Comparison of ENCODE assay signal across 17 cellular contexts in the genomic region with DNA sequence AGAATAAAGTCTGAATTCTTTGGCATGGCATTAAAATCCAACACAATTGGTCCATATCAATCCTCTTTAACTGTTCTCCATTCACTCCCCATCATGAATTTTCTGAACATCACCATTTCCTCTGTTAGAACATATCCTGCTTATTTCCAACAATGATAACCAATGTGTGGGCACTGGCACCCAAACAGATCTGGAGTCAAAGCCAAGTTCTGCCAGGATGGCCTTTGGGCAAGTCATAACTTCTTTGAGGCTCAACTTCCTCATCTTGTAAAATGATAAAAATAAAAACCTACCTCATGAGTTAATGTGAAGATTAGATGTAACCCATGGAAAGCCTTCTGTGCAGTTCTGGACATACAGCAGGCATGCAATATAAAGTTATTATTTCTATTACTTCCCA.
"Had no signal": no experiment of that assay in that cellular context is flagged by ENCODE, and none has a peak within 500 bp of the region (broad histone marks: within the 10 kb centered on the region; RNA-seq: fewer than 3 reads in every experiment).

No MANE protein-coding gene starts in this region.

- DNase-seq: activated CD4-positive, alpha-beta memory T cell treated with anti-CD3 and anti-CD28 coated beads, Interleukin-2, amount 10 ng/mL, durations not matched to agents 7 days and 5 days; activated CD4-positive, alpha-beta T cell treated with anti-CD3 and anti-CD28 coated beads for 36 hours; activated CD8-positive, alpha-beta memory T cell treated with anti-CD3 and anti-CD28 coated beads, Interleukin-2, amount 50 U/mL, for 4 hours; activated naive CD4-positive, alpha-beta T cell; aorta; kidney glomerular epithelial cell; nucleus accumbens; spleen; stimulated activated CD4-positive, alpha-beta T cell treated with anti-CD3 and anti-CD28 coated beads, Interleukin-2, amount 100 ng/mL, for 24 hours; stimulated activated naive CD4-positive, alpha-beta T cell; substantia nigra; T-helper 9 cell; upper lobe of right lung had no signal

- H3K27ac ChIP-seq: cardiac muscle cell, epithelial cell of prostate, hepatocyte, spleen, upper lobe of right lung had no signal

- H3K27me3 ChIP-seq: cardiac muscle cell, hepatocyte, spleen, upper lobe of right lung had no signal

- H3K4me2 ChIP-seq: hepatocyte had no signal

- H2AFZ ChIP-seq: hepatocyte had no signal

- H3K9me3 ChIP-seq: spleen, upper lobe of right lung had no signal

- H3K36me3 ChIP-seq: cardiac muscle cell, spleen, upper lobe of right lung had no signal

- H3K4me3 ChIP-seq: cardiac muscle cell, hepatocyte, lung, spleen, upper lobe of right lung had no signal
